Comparison of ENCODE assay signal across 23 cellular contexts in genomic region chr14:30582376-30582775, GRCh38.
"Had no signal": no experiment of that assay in that cellular context is flagged by ENCODE, and none has a peak within 500 bp of the region (broad histone marks: within the 10 kb centered on the region; RNA-seq: fewer than 3 reads in every experiment).

No MANE protein-coding gene starts in this region.

- H3K4me2 ChIP-seq: PC-9 had no signal

- H2AFZ ChIP-seq: PC-9 had no signal

- H3K27ac ChIP-seq: HL-60, PC-9, Peyer's patch, SJCRH30 had no signal

- DNase-seq: IMR-90, Karpas-422, KG1, MM.1S, NCI-H1092 treated with DMSO at 0.1 percent for 48 hours, NCI-H1436, NCI-H187, NCI-H2029, NCI-H2081 treated with DMSO at 0.1 percent for 48 hours, NCI-H2171, NCI-H226, NCI-H446, NCI-H510A, NCI-H524 treated with DMSO at 0.1 percent for 48 hours, NCI-H69, NCI-H774, OCI-M1, PC-9, Peyer's patch, SHP77 treated with DMSO at 0.1 percent for 48 hours, SJCRH30, T-helper 1 cell had no signal

- H3K4me3 ChIP-seq: PC-9, Peyer's patch, SJCRH30 had no signal

- H3K36me3 ChIP-seq: SJCRH30 had no signal

- H3K9me3 ChIP-seq: Peyer's patch had no signal

- H3K27me3 ChIP-seq: Peyer's patch, SJCRH30 had no signal

- H3K4me1 ChIP-seq: Peyer's patch, SJCRH30 had no signal
